13 cellular contexts compared by ENCODE assay signal in the genomic region with DNA sequence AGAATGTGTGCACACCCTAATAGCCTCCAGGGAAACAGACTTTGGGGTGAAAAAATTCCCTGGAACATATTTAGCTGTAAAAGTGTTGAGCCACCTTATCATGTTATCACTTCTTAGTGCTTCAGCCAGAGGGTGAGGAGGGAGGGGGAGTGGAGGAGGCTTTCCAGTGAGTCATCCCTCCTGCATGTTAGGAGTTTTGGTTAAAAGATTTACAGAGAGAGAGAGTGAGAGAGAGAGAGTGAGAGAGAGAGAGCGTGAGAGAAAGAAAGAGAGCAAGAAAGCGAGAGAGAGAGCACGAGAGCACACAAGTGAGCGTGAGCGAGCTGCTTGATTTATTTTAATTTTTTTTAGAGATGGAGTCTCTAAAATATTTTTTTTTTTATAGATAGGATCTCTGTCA. TPM values are rescaled to one million over a fixed set of nuclear protein-coding genes. Genes with fewer than 3 reads are reported as not detected.
DNase-seq lines count a peak whose midpoint lies in the region; ATAC-seq and TF ChIP-seq lines count a peak whose summit lies in the region.
"Had no signal": no experiment of that assay in that cellular context is flagged by ENCODE, and none has a peak within 500 bp of the region (broad histone marks: within the 10 kb centered on the region; RNA-seq: fewer than 3 reads in every experiment).

No MANE protein-coding gene starts in this region.

- POLR2A ChIA-PET in SK-N-SH (lab: Yijun Ruan, JAX): no interaction called here

- no peak overlapping the region for H3K9ac ChIP-seq in SK-N-SH

- no peaks in the 10 kb centered on the region for H3K4me1 Mint-ChIP-seq in stimulated activated naive B cell treated with anti-CD40 and anti-IgM and Interleukin-4, amounts not matched to agents 10 μg/mL and 1 μg/mL and 100 μg/mL, for 72 hours

- H3K4me3 Mint-ChIP-seq in stimulated activated naive B cell treated with anti-CD40 and anti-IgM and Interleukin-4, amounts not matched to agents 10 μg/mL and 1 μg/mL and 100 μg/mL, for 72 hours: no peak overlapping the region

- H3K4me1 ChIP-seq in SK-N-SH (ENCODE audit: control insufficient read depth in 1 of 2, insufficient read depth in 2 of 2, low read depth in 1 of 2, low read length in 1 of 2): no peaks in the 10 kb centered on the region
- H3K4me1 ChIP-seq: ascending aorta, SJSA1 had no signal

- H4K20me1 ChIP-seq in SK-N-SH (ENCODE audit: insufficient read depth): no peaks in the 10 kb centered on the region

- H3K27me3 Mint-ChIP-seq in stimulated activated naive B cell treated with anti-CD40 and anti-IgM and Interleukin-4, amounts not matched to agents 10 μg/mL and 1 μg/mL and 100 μg/mL, for 72 hours: peaks cover 23 to 39% of the 10 kb centered on the region in 2 donors

- CTCF ChIA-PET in SK-N-SH (lab: Yijun Ruan, JAX): interaction anchor here (1.1 to 1.5 kb wide), 2 partner anchors 9 to 611 kb away, joined by 4 to 7 read pairs; no protein-coding TSS in a partner anchor

- no peaks in the 10 kb centered on the region for H3K9me3 ChIP-seq in SK-N-SH
- H3K9me3 ChIP-seq: ascending aorta, SJSA1 had no signal

- no peak for TF ChIP-seq EP300 in SK-N-SH (IDR thresholded peaks at IDR 0.05; ENCODE audit: borderline replicate concordance in 1 of 2, low read depth in 1 of 2, low read length in 1 of 2)

- intact Hi-C loops in sciatic nerve (cut with DNase I): no loop called here

- H3K9me3 Mint-ChIP-seq in stimulated activated naive B cell treated with anti-CD40 and anti-IgM and Interleukin-4, amounts not matched to agents 10 μg/mL and 1 μg/mL and 100 μg/mL, for 72 hours: peaks cover 0 to 1% of the 10 kb centered on the region in 2 donors

- H3K27me3 ChIP-seq in SK-N-SH (ENCODE audit: insufficient read depth): no peaks in the 10 kb centered on the region
- H3K27me3 ChIP-seq: ascending aorta had no signal

- H3K27ac ChIP-seq in SK-N-SH (ENCODE audit: low read depth in 2 of 2, low read length in 1 of 2): no peak overlapping the region
- H3K27ac ChIP-seq: ascending aorta, SJSA1 had no signal

- H3K9me2 ChIP-seq in SK-N-SH: no peaks in the 10 kb centered on the region

- no peak for TF ChIP-seq RAD21 in SK-N-SH (IDR thresholded peaks at IDR 0.05; ENCODE audit: low read length)

- H3K36me3 ChIP-seq in SK-N-SH (replicated peaks in 1 of 2; ENCODE audit: control insufficient read depth in 1 of 2, insufficient read depth in 2 of 2, low read length in 1 of 2): no peaks in the 10 kb centered on the region
- H3K36me3 ChIP-seq: ascending aorta, SJSA1 had no signal

- ATAC-seq in sciatic nerve (peak; percentile 55), HG02981 (IDR thresholded peaks at IDR 0.05; ENCODE audit: unreplicated experiment) (no peak), GM19395 (IDR thresholded peaks at IDR 0.05; ENCODE audit: unreplicated experiment) (no peak)
- ATAC-seq in stimulated activated naive B cell treated with anti-CD40 and anti-IgM and Interleukin-4, amounts not matched to agents 10 μg/mL and 1 μg/mL and 100 μg/mL, for 72 hours (replicated peaks): no peak

- no peak overlapping the region for H2AFZ ChIP-seq in SK-N-SH (ENCODE audit: low read depth)

- peak; percentile 39 for DNase-seq in GM04503 (ENCODE audit: low read depth)
- no peak for DNase-seq in SK-N-SH
- DNase-seq in glomerular visceral epithelial cell (ENCODE audit: extremely low spot score): peak; percentile 6
- no peak for DNase-seq in sciatic nerve (ENCODE audit: low spot score)
- no peak for DNase-seq in stimulated activated naive B cell treated with anti-CD40 and anti-IgM and Interleukin-4, amounts not matched to agents 10 μg/mL and 1 μg/mL and 100 μg/mL, for 72 hours
- no peak for DNase-seq in NCI-H526 (lab: John Stamatoyannopoulos, UW)
- DNase-seq: NCI-H187 treated with DMSO at 0.1 percent for 48 hours had no signal

- 46% methylated on average over 5 of the region's 5 CpGs for WGBS in SK-N-SH (ENCODE audit: low lambda C conversion rate)

- H3K4me2 ChIP-seq in SK-N-SH: no peak overlapping the region

- no peaks in the 10 kb centered on the region for H3K36me3 Mint-ChIP-seq in stimulated activated naive B cell treated with anti-CD40 and anti-IgM and Interleukin-4, amounts not matched to agents 10 μg/mL and 1 μg/mL and 100 μg/mL, for 72 hours

- H3K79me2 ChIP-seq in SK-N-SH (ENCODE audit: insufficient read depth): no peaks in the 10 kb centered on the region

- H3K27ac Mint-ChIP-seq in stimulated activated naive B cell treated with anti-CD40 and anti-IgM and Interleukin-4, amounts not matched to agents 10 μg/mL and 1 μg/mL and 100 μg/mL, for 72 hours: no peak overlapping the region

- no peak overlapping the region for H3K4me3 ChIP-seq in SK-N-SH (ENCODE audit: low read depth in 2 of 2, low read length in 1 of 2)
- H3K4me3 ChIP-seq: ascending aorta, SJSA1 had no signal

- TF ChIP-seq CTCF in SK-N-SH (IDR thresholded peaks at IDR 0.05): no peak

- no peaks in the 10 kb centered on the region for H3F3A ChIP-seq in SK-N-SH (replicated peaks; ENCODE audit: insufficient read depth)

TF ChIP-seq in SK-N-SH, 30 proteins besides CTCF, POLR2A, EP300 and RAD21:
- TF ChIP-seq RXRA (IDR thresholded peaks at IDR 0.05; ENCODE audit: borderline replicate concordance, low read depth) (no peak), JUND (IDR thresholded peaks at IDR 0.05) (0 out of 2 replicates have a peak, but pooled peaks have one; percentile 8), TEAD4 (IDR thresholded peaks at IDR 0.05; ENCODE audit: borderline replicate concordance, insufficient read depth) (no peak), RFX5 (IDR thresholded peaks at IDR 0.05; ENCODE audit: low read length) (no peak), POLR2AphosphoS5 (IDR thresholded peaks at IDR 0.05; ENCODE audit: low read depth, low read length) (no peak), FOSL2 (IDR thresholded peaks at IDR 0.05; ENCODE audit: borderline replicate concordance, low read depth) (peak; percentile 49; the same call in 1 of the 2 replicates), NFIC (IDR thresholded peaks at IDR 0.05; ENCODE audit: borderline replicate concordance) (no peak), GABPA (IDR thresholded peaks at IDR 0.05; ENCODE audit: low read depth) (no peak)
- TF ChIP-seq, protein P1, sequence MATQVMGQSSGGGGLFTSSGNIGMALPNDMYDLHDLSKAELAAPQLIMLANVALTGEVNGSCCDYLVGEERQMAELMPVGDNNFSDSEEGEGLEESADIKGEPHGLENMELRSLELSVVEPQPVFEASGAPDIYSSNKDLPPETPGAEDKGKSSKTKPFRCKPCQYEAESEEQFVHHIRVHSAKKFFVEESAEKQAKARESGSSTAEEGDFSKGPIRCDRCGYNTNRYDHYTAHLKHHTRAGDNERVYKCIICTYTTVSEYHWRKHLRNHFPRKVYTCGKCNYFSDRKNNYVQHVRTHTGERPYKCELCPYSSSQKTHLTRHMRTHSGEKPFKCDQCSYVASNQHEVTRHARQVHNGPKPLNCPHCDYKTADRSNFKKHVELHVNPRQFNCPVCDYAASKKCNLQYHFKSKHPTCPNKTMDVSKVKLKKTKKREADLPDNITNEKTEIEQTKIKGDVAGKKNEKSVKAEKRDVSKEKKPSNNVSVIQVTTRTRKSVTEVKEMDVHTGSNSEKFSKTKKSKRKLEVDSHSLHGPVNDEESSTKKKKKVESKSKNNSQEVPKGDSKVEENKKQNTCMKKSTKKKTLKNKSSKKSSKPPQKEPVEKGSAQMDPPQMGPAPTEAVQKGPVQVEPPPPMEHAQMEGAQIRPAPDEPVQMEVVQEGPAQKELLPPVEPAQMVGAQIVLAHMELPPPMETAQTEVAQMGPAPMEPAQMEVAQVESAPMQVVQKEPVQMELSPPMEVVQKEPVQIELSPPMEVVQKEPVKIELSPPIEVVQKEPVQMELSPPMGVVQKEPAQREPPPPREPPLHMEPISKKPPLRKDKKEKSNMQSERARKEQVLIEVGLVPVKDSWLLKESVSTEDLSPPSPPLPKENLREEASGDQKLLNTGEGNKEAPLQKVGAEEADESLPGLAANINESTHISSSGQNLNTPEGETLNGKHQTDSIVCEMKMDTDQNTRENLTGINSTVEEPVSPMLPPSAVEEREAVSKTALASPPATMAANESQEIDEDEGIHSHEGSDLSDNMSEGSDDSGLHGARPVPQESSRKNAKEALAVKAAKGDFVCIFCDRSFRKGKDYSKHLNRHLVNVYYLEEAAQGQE (IDR thresholded peaks at IDR 0.05; ENCODE audit: low read depth, low read length): no peak
- TF ChIP-seq, protein P2, sequence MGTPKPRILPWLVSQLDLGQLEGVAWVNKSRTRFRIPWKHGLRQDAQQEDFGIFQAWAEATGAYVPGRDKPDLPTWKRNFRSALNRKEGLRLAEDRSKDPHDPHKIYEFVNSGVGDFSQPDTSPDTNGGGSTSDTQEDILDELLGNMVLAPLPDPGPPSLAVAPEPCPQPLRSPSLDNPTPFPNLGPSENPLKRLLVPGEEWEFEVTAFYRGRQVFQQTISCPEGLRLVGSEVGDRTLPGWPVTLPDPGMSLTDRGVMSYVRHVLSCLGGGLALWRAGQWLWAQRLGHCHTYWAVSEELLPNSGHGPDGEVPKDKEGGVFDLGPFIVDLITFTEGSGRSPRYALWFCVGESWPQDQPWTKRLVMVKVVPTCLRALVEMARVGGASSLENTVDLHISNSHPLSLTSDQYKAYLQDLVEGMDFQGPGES (IDR thresholded peaks at IDR 0.05; ENCODE audit: low read depth, low read length): no peak
- TF ChIP-seq, protein P3, sequence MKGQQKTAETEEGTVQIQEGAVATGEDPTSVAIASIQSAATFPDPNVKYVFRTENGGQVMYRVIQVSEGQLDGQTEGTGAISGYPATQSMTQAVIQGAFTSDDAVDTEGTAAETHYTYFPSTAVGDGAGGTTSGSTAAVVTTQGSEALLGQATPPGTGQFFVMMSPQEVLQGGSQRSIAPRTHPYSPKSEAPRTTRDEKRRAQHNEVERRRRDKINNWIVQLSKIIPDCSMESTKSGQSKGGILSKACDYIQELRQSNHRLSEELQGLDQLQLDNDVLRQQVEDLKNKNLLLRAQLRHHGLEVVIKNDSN (IDR thresholded peaks at IDR 0.05; ENCODE audit: borderline replicate concordance, low read depth): no peak

RNA-seq across cellular contexts. Expression of a gene that starts 13.5 kb away (rescaled TPM):
- polyA plus RNA-seq in SK-N-SH (2012; rRNA removed): not detected in 2 replicates
- not detected in 2 replicates for polyA plus RNA-seq in SK-N-SH (2012; cell fraction: cytosol; rRNA removed)
- polyA plus RNA-seq in SK-N-SH (2012; cell fraction: nucleus; rRNA removed): not detected in 2 replicates
- 0.04 TPM for total RNA-seq in sciatic nerve
- total RNA-seq: activated CD8-positive, alpha-beta memory T cell treated with anti-CD3 and anti-CD28 coated beads for 36 hours; ascending aorta; pulmonary artery endothelial cell; SJSA1 had no signal

Comparison
In these comparisons a context has a peak if more than half of its experiments do, and no peak if none do; other contexts are left out.
1. DNase-seq: peak in GM04503 (single experiment) and glomerular visceral epithelial cell (single experiment); none in SK-N-SH (single experiment), sciatic nerve (single experiment), stimulated activated naive B cell treated with anti-CD40 and anti-IgM and Interleukin-4, amounts not matched to agents 10 μg/mL and 1 μg/mL and 100 μg/mL, for 72 hours (single experiment) and NCI-H526 (0 of 2).